Comparison of ENCODE assay signal across 16 cellular contexts in the genomic region with DNA sequence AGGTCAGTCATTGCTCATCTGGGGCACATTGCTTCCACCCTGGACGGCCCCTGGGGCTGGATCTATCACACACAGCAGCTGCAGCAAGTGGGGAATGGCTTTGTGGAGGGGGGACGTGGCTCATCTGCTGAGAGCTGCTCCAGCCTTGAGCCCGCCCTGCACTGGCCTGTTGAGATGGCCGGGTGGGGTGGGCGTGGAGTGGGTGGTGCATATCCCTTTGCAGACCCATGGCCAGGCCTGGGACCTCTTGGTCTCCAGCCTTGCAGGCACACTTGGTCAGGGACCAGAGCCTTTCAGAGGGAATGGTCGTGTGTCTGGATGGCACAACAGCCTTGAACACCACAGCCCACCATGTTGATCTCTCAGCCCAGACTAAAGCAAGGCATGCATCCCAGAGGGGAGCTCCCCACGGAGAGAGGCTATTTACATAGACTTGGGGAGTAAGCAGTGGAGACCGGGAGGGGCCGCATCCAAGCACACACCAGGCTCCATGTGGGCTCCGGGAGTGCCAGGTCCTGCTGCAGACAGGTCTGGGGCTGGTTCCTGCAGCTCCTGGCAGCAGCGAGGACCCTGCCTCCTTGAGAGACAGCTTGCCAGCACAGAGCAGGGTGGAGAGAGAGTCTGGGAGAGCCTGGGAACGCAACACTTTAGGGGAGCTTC.
"Had no signal": no experiment of that assay in that cellular context is flagged by ENCODE, and none has a peak within 500 bp of the region (broad histone marks: within the 10 kb centered on the region; RNA-seq: fewer than 3 reads in every experiment).

No MANE protein-coding gene starts in this region.

- H3K27me3 Mint-ChIP-seq: activated naive CD8-positive, alpha-beta T cell; effector memory CD8-positive, alpha-beta T cell; stimulated activated naive CD8-positive, alpha-beta T cell treated with anti-CD3 and anti-CD28 coated beads, Interleukin-15, Interleukin-2, amounts not matched to agents 100 ng/mL and 50 ng/mL, for 24 hours had no signal

- H3K27ac Mint-ChIP-seq: activated CD4-positive, alpha-beta T cell treated with anti-CD3 and anti-CD28 coated beads, Interleukin-2, amount 10 ng/mL, durations not matched to agents 24 days and 14 days; activated CD8-positive, alpha-beta T cell treated with anti-CD3 and anti-CD28 coated beads, Interleukin-2, amount 10 ng/mL, durations not matched to agents 7 days and 5 days; effector memory CD8-positive, alpha-beta T cell; stimulated activated naive CD8-positive, alpha-beta T cell treated with anti-CD3 and anti-CD28 coated beads, Interleukin-15, Interleukin-2, amounts not matched to agents 100 ng/mL and 50 ng/mL, for 24 hours had no signal

- H3K4me1 Mint-ChIP-seq: activated CD4-positive, alpha-beta T cell treated with anti-CD3 and anti-CD28 coated beads, Interleukin-2, amount 10 ng/mL, durations not matched to agents 24 days and 14 days had no signal

- DNase-seq: activated CD4-positive, alpha-beta T cell treated with anti-CD3 and anti-CD28 coated beads, Interleukin-2, amount 10 ng/mL, durations not matched to agents 24 days and 14 days; activated CD4-positive, CD25-positive, alpha-beta regulatory T cell; activated CD8-positive, alpha-beta memory T cell treated with anti-CD3 and anti-CD28 coated beads, Interleukin-2, amount 50 U/mL, for 4 hours; activated CD8-positive, alpha-beta T cell treated with anti-CD3 and anti-CD28 coated beads, Interleukin-2, amount 10 ng/mL, durations not matched to agents 7 days and 5 days; activated gamma-delta T cell treated with Interleukin-2 at 50 U/mL for 16 hours; activated T-cell treated with anti-CD3 and anti-CD28 coated beads, Interleukin-2, amount 50 U/mL, for 48 hours; brain microvascular endothelial cell; dermis blood vessel endothelial cell; effector memory CD8-positive, alpha-beta T cell; foreskin melanocyte; islet precursor cell; sigmoid colon; spleen; upper lobe of left lung had no signal

- ATAC-seq: activated CD8-positive, alpha-beta T cell treated with anti-CD3 and anti-CD28 coated beads, Interleukin-2, amount 10 ng/mL, durations not matched to agents 7 days and 5 days; effector memory CD8-positive, alpha-beta T cell had no signal

- H3K9me3 Mint-ChIP-seq: activated CD4-positive, alpha-beta T cell treated with anti-CD3 and anti-CD28 coated beads, Interleukin-2, amount 10 ng/mL, durations not matched to agents 24 days and 14 days; effector memory CD8-positive, alpha-beta T cell; stimulated activated naive CD8-positive, alpha-beta T cell treated with anti-CD3 and anti-CD28 coated beads, Interleukin-15, Interleukin-2, amounts not matched to agents 100 ng/mL and 50 ng/mL, for 24 hours had no signal

- H3K4me3 Mint-ChIP-seq: activated CD4-positive, alpha-beta T cell treated with anti-CD3 and anti-CD28 coated beads, Interleukin-2, amount 10 ng/mL, durations not matched to agents 24 days and 14 days; activated CD8-positive, alpha-beta T cell treated with anti-CD3 and anti-CD28 coated beads, Interleukin-2, amount 10 ng/mL, durations not matched to agents 7 days and 5 days; activated naive CD8-positive, alpha-beta T cell; effector memory CD8-positive, alpha-beta T cell; stimulated activated naive CD8-positive, alpha-beta T cell treated with anti-CD3 and anti-CD28 coated beads, Interleukin-15, Interleukin-2, amounts not matched to agents 100 ng/mL and 50 ng/mL, for 24 hours had no signal
